Comparison of ENCODE assay signal across 8 cellular contexts in genomic region chr19:55454787-55455243, GRCh38. TPM values are rescaled to one million over a fixed set of nuclear protein-coding genes. Genes with fewer than 3 reads are reported as not detected.
DNase-seq lines count a peak whose midpoint lies in the region; ATAC-seq, FAIRE-seq and TF ChIP-seq lines count a peak whose summit lies in the region.

No MANE protein-coding gene starts in this region.

- H3K4me3 ChIP-seq in H7 (ENCODE audit: insufficient read depth, low read depth, low read length): no peak overlapping the region
- H3K4me3 ChIP-seq in ascending aorta: no peak overlapping the region
- H3K4me3 ChIP-seq in kidney (ENCODE audit: low read length in 2 of 2): no peak overlapping the region

- no peak overlapping the region for H3K9ac ChIP-seq in kidney (ENCODE audit: low read length in 2 of 2)

- H3K27me3 ChIP-seq in H7 (ENCODE audit: control insufficient read depth, insufficient read depth, low read length) (peaks cover 28% of the 10 kb centered on the region), ascending aorta (peaks cover 19% of the 10 kb centered on the region)

- H3K9me3 ChIP-seq in ascending aorta: no peaks in the 10 kb centered on the region
- no peaks in the 10 kb centered on the region for H3K9me3 ChIP-seq in kidney (ENCODE audit: control insufficient read depth in 1 of 2, low read length in 2 of 2)

- peak in 2 of 3 experiments; percentile 20 to 43 for TF ChIP-seq CTCF in ascending aorta (IDR thresholded peaks at IDR 0.05)
- TF ChIP-seq CTCF in kidney (IDR thresholded peaks at IDR 0.05; ENCODE audit: borderline replicate concordance, extremely low read depth, insufficient read depth): peak; percentile 16

- H3K27ac ChIP-seq in ascending aorta (no peak overlapping the region), kidney (ENCODE audit: low read depth in 2 of 2, low read length in 2 of 2) (no peak overlapping the region)

- H3K4me1 ChIP-seq in ascending aorta (peaks cover 0 to 11% of the 10 kb centered on the region in 2 donors), kidney (ENCODE audit: control insufficient read depth in 1 of 2, insufficient read depth in 1 of 2, low read depth in 1 of 2, low read length in 2 of 2) (peaks cover 0 to 3% of the 10 kb centered on the region in 2 donors)

- ATAC-seq in GM21390 (IDR thresholded peaks at IDR 0.05; ENCODE audit: unreplicated experiment) (no peak), HG02885 (IDR thresholded peaks at IDR 0.05; ENCODE audit: poor library complexity, unreplicated experiment) (no peak)

- intact Hi-C loops in ascending aorta (cut with DNase I): no loop called here
- intact Hi-C loops in kidney (cut with DNase I): no loop called here

- DNase-seq in AG20443 (ENCODE audit: low spot score) (peak; percentile 68), H7 (peak; percentile 88), SHP77 (lab: John Stamatoyannopoulos, UW) (peak; percentile 64 to 68), ascending aorta (ENCODE audit: low spot score in 2 of 2) (no peak), kidney (no peak), superior temporal gyrus (ENCODE audit: extremely low spot score) (peak; percentile 78)

- no peaks in the 10 kb centered on the region; the same call in 1 of the 2 replicates for H3K36me3 ChIP-seq in H7 (replicated peaks; ENCODE audit: control insufficient read depth, insufficient read depth, low read length)
- H3K36me3 ChIP-seq in ascending aorta: peaks cover 0 to 7% of the 10 kb centered on the region in 2 donors
- no peaks in the 10 kb centered on the region for H3K36me3 ChIP-seq in kidney (ENCODE audit: control insufficient read depth in 1 of 2, insufficient read depth in 2 of 2, low read length in 2 of 2)

- no peak for FAIRE-seq in kidney (lab: Jason Lieb, UNC)

RNA-seq across cellular contexts. Expression of gene ISOC2, which starts 6.6 kb away (rescaled TPM):
- total RNA-seq in H7 (2014; rRNA removed; shearing (Covaris generic)): 178 and 185 TPM in 2 replicates
- 96.7 TPM for total RNA-seq in ascending aorta
- 45.9 TPM for total RNA-seq in kidney
- 326 TPM for polyA plus RNA-seq in kidney (ENCODE audit: insufficient read depth, low read depth, low replicate concordance)

RNA-seq across cellular contexts. Expression of gene C19orf85, which starts 9.7 kb away (rescaled TPM):
- 1.6 and 3.7 TPM in 2 replicates for total RNA-seq in H7 (2014; rRNA removed; shearing (Covaris generic))
- total RNA-seq in ascending aorta: not detected
- not detected for total RNA-seq in kidney
- not detected for polyA plus RNA-seq in kidney (ENCODE audit: insufficient read depth, low read depth, low replicate concordance)

RNA-seq across cellular contexts. Expression of gene SHISA7, which starts 11.7 kb away (rescaled TPM):
- 0.04 and 0.07 TPM in 2 replicates for total RNA-seq in H7 (2014; rRNA removed; shearing (Covaris generic))
- 0.85 TPM for total RNA-seq in ascending aorta
- total RNA-seq in kidney: not detected
- not detected for polyA plus RNA-seq in kidney (ENCODE audit: insufficient read depth, low read depth, low replicate concordance)

RNA-seq across cellular contexts. Expression of gene ZNF628, which starts 21.6 kb away (rescaled TPM):
- 5.8 and 8.1 TPM in 2 replicates for total RNA-seq in H7 (2014; rRNA removed; shearing (Covaris generic))
- 13.2 TPM for total RNA-seq in ascending aorta
- 12.0 TPM for total RNA-seq in kidney
- polyA plus RNA-seq in kidney (ENCODE audit: insufficient read depth, low read depth, low replicate concordance): 2.3 TPM

RNA-seq across cellular contexts. Expression of gene NAT14, which starts 30.2 kb away (rescaled TPM):
- total RNA-seq in H7 (2014; rRNA removed; shearing (Covaris generic)): 56.0 and 71.2 TPM in 2 replicates
- 21.6 TPM for total RNA-seq in ascending aorta
- 42.6 TPM for total RNA-seq in kidney
- 45.0 TPM for polyA plus RNA-seq in kidney (ENCODE audit: insufficient read depth, low read depth, low replicate concordance)

Comparison
In these comparisons a context has a peak if more than half of its experiments do, and no peak if none do; other contexts are left out.
1. DNase-seq: peak in AG20443 (single experiment), H7 (single experiment), SHP77 (2 of 2) and superior temporal gyrus (single experiment); none in ascending aorta (0 of 2) and kidney (single experiment).